16 cellular contexts compared by ENCODE assay signal in genomic region chr3:148600440-148600839, GRCh38.
A peak's percentile ranks its signal among the peaks of the same experiment; 100 is the strongest.
DNase-seq lines count a peak whose midpoint lies in the region; ATAC-seq and TF ChIP-seq lines count a peak whose summit lies in the region.
"Had no signal": no experiment of that assay in that cellular context is flagged by ENCODE, and none has a peak within 500 bp of the region (broad histone marks: within the 10 kb centered on the region; RNA-seq: fewer than 3 reads in every experiment).

No MANE protein-coding gene starts in this region.

- H3K9me3 Mint-ChIP-seq in progenitor cell of endocrine pancreas (ENCODE audit: low read depth) = no peaks in the 10 kb centered on the region
- H3K9me3 Mint-ChIP-seq: CD14-positive monocyte had no signal

- no peaks in the 10 kb centered on the region for H4K20me1 ChIP-seq in smooth muscle cell (ENCODE audit: low read depth)

- no peaks in the 10 kb centered on the region for H3F3A ChIP-seq in smooth muscle cell (ENCODE audit: low read depth)

- 89% methylated on average over 1 of the region's 1 CpG for WGBS in right cardiac atrium
- 83% methylated on average over 1 of the region's 1 CpG for WGBS in smooth muscle cell (ENCODE audit: low lambda C conversion rate)

- H3K36me3 Mint-ChIP-seq in progenitor cell of endocrine pancreas (ENCODE audit: insufficient read depth) = peaks cover 2% of the 10 kb centered on the region
- H3K36me3 Mint-ChIP-seq: CD14-positive monocyte had no signal

- H3K27ac ChIP-seq in 22Rv1 (peak overlapping the region; percentile 91), right cardiac atrium (ENCODE audit: low read length) (no peak overlapping the region), smooth muscle cell (ENCODE audit: low read depth) (no peak overlapping the region)
- H3K27ac ChIP-seq: SJSA1 had no signal

- no peak overlapping the region for H3K9ac ChIP-seq in smooth muscle cell (ENCODE audit: low read depth)

- H3K79me2 ChIP-seq in smooth muscle cell (ENCODE audit: low read depth) = no peaks in the 10 kb centered on the region

- peaks cover 49% of the 10 kb centered on the region for H3K4me1 Mint-ChIP-seq in progenitor cell of endocrine pancreas (ENCODE audit: low read depth)
- H3K4me1 Mint-ChIP-seq: CD14-positive monocyte had no signal

- TF ChIP-seq CTCF in 22Rv1 (IDR thresholded peaks at IDR 0.05) (no peak), progenitor cell of endocrine pancreas (IDR thresholded peaks at IDR 0.05; ENCODE audit: unreplicated experiment) (no peak), smooth muscle cell (IDR thresholded peaks at IDR 0.05; ENCODE audit: borderline replicate concordance, insufficient read depth, poor library complexity, severe bottlenecking) (no peak)

- no peak overlapping the region for H2AFZ ChIP-seq in smooth muscle cell (ENCODE audit: low read depth)

- no peaks in the 10 kb centered on the region for H3K27me3 Mint-ChIP-seq in progenitor cell of endocrine pancreas

- H3K4me1 ChIP-seq in right cardiac atrium (ENCODE audit: control insufficient read depth, insufficient read depth, low read length) (peaks cover 3% of the 10 kb centered on the region), smooth muscle cell (ENCODE audit: low read depth) (no peaks in the 10 kb centered on the region)

- no peak overlapping the region for H3K4me2 ChIP-seq in smooth muscle cell

- ATAC-seq in left lobe of liver (peak; percentile 29), right cardiac atrium (no peak)
- ATAC-seq: Right ventricle myocardium inferior had no signal

- DNase-seq in SW480 (ENCODE audit: low spot score) (peak; percentile 4), left lobe of liver (ENCODE audit: low spot score) (no peak), progenitor cell of endocrine pancreas (ENCODE audit: low spot score, unreplicated experiment) (no peak), KG1 (lab: John Stamatoyannopoulos, UW) (no peak), right cardiac atrium (no peak), smooth muscle cell (lab: John Stamatoyannopoulos, UW; ENCODE audit: unreplicated experiment) (no peak)
- DNase-seq: DMS 273 treated with DMSO at 0.1 percent for 48 hours, H7, MG63, NCI-H187, NCI-H446 treated with DMSO at 0.1 percent for 48 hours, NCI-H526 treated with DMSO at 0.1 percent for 48 hours had no signal

- H3K4me3 Mint-ChIP-seq in progenitor cell of endocrine pancreas (ENCODE audit: low read depth) = no peak overlapping the region
- H3K4me3 Mint-ChIP-seq: CD14-positive monocyte had no signal

- intact Hi-C loops in right cardiac atrium (cut with DNase I) = no loop called here

- no peaks in the 10 kb centered on the region for H3K36me3 ChIP-seq in smooth muscle cell (ENCODE audit: low read depth)
- H3K36me3 ChIP-seq: MG63, SJSA1 had no signal

- H3K27me3 ChIP-seq in right cardiac atrium (ENCODE audit: control insufficient read depth, insufficient read depth) = no peaks in the 10 kb centered on the region
- H3K27me3 ChIP-seq in smooth muscle cell (ENCODE audit: low read depth) = no peaks in the 10 kb centered on the region
- H3K27me3 ChIP-seq: MG63, SJSA1 had no signal

- no peaks in the 10 kb centered on the region for H3K9me3 ChIP-seq in right cardiac atrium (ENCODE audit: control insufficient read depth, low read length)
- H3K9me3 ChIP-seq in smooth muscle cell (replicated peaks; ENCODE audit: low read depth) = no peaks in the 10 kb centered on the region
- H3K9me3 ChIP-seq: MG63, SJSA1 had no signal

- H3K27ac Mint-ChIP-seq in progenitor cell of endocrine pancreas = peak overlapping the region; percentile 96
- H3K27ac Mint-ChIP-seq: CD14-positive monocyte had no signal

- no peak overlapping the region for H3K4me3 ChIP-seq in right cardiac atrium (ENCODE audit: low read length)
- H3K4me3 ChIP-seq in smooth muscle cell = no peak overlapping the region
- H3K4me3 ChIP-seq: MG63, SJSA1 had no signal
